Comparison of ENCODE assay signal across 10 cellular contexts in the genomic region with DNA sequence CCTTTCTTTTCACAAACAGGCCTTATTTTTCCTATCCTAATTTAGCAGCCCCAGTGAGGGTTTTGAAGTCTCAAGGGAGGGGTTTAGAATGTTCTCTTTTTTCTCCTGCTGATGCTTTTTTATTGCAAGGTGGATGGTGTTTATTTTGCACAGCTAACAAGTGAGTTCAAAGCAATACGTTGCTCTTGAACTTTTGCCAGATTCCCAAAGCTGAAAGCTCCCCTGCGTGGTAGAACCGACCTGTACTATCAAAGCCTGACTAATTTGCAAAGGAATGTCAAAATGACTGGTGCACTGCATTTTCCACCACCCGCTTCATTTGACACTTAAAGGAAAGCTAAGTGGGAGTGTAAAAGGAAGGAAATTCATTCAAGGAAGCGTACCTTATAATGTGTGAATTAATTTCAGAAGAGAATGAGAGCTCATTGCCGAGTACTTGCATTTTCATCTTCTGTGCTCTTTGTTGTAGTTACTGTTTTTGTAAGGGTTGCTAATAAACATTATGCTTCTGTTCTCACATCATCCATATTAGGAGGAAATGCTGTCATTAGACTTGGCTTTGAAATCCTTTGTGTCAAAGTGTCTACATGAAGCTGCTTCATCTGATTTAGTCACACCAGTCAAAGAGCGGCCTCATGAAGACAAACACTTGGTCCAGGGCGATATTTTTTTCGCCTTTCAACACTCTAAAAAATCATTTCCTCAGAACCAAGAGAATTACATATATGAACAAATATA.
DNase-seq lines count a peak whose midpoint lies in the region; ATAC-seq and TF ChIP-seq lines count a peak whose summit lies in the region.
"Had no signal": no experiment of that assay in that cellular context is flagged by ENCODE, and none has a peak within 500 bp of the region (broad histone marks: within the 10 kb centered on the region; RNA-seq: fewer than 3 reads in every experiment).

No MANE protein-coding gene starts in this region.

- CTCF ChIA-PET in activated naive CD4-positive, alpha-beta T cell treated with anti-CD3 and anti-CD28 coated beads, Interleukin-2, amount 10 ng/mL, durations not matched to agents 7 days and 5 days (lab: Charles Lee), result no interaction called here

- no peak overlapping the region for H3K18ac ChIP-seq in mesenchymal stem cell (ENCODE audit: low read depth in 1 of 2, low read length in 2 of 2)

- H3K4me1 ChIP-seq in mesenchymal stem cell (ENCODE audit: control insufficient read depth, insufficient read depth, low read depth, low read length), result no peaks in the 10 kb centered on the region
- H3K4me1 ChIP-seq in uterus, result no peaks in the 10 kb centered on the region

- H3K9me3 Mint-ChIP-seq in activated naive CD4-positive, alpha-beta T cell treated with anti-CD3 and anti-CD28 coated beads, Interleukin-2, amount 10 ng/mL, durations not matched to agents 7 days and 5 days, result no peaks in the 10 kb centered on the region

- WGBS in mesenchymal stem cell, result 39% methylated on average over 6 of the region's 9 CpGs

- ATAC-seq in HG02840 (IDR thresholded peaks at IDR 0.05; ENCODE audit: low FRiP score, unreplicated experiment) (peak; percentile 11), omental fat pad (ENCODE audit: low FRiP score) (no peak), GM21390 (IDR thresholded peaks at IDR 0.05; ENCODE audit: unreplicated experiment) (no peak)

- no peak overlapping the region for H4K91ac ChIP-seq in mesenchymal stem cell (ENCODE audit: low read length)

- H3K27ac ChIP-seq in mesenchymal stem cell (ENCODE audit: low read length, poor library complexity, severe bottlenecking) (peak overlapping the region; percentile 85), uterus (no peak overlapping the region)

- no peak overlapping the region for H2BK5ac ChIP-seq in mesenchymal stem cell (ENCODE audit: low read depth, low read length, poor library complexity, severe bottlenecking)

- peak; percentile 24 for DNase-seq in ELR (ENCODE audit: low read depth)
- peak; percentile 48 for DNase-seq in amniotic epithelial cell (ENCODE audit: low read depth)
- peak; percentile 56 for DNase-seq in mesenchymal stem cell
- no peak for DNase-seq in activated naive CD4-positive, alpha-beta T cell treated with anti-CD3 and anti-CD28 coated beads, Interleukin-2, amount 10 ng/mL, durations not matched to agents 7 days and 5 days
- no peak for DNase-seq in omental fat pad (ENCODE audit: low spot score)
- no peak for DNase-seq in uterus
- DNase-seq: activated effector memory CD4-positive, alpha-beta T cell treated with anti-CD3 and anti-CD28 coated beads, Interleukin-2, amount 50 U/mL, for 16 hours; NCI-H187 treated with DMSO at 0.1 percent for 48 hours had no signal

- H3K27ac Mint-ChIP-seq in activated naive CD4-positive, alpha-beta T cell treated with anti-CD3 and anti-CD28 coated beads, Interleukin-2, amount 10 ng/mL, durations not matched to agents 7 days and 5 days, result no peak overlapping the region

- no peaks in the 10 kb centered on the region for H3K4me1 Mint-ChIP-seq in activated naive CD4-positive, alpha-beta T cell treated with anti-CD3 and anti-CD28 coated beads, Interleukin-2, amount 10 ng/mL, durations not matched to agents 7 days and 5 days

- no peak overlapping the region for H3K4me3 ChIP-seq in mesenchymal stem cell (ENCODE audit: insufficient read depth in 1 of 2, low read depth in 1 of 2, low read length in 2 of 2)
- no peak overlapping the region for H3K4me3 ChIP-seq in uterus

- H2BK120ac ChIP-seq in mesenchymal stem cell (ENCODE audit: low read depth, low read length), result no peak overlapping the region

- H3K9me3 ChIP-seq in mesenchymal stem cell (ENCODE audit: control insufficient read depth, low read length) (no peaks in the 10 kb centered on the region), uterus (no peaks in the 10 kb centered on the region)

- H2AFZ ChIP-seq in mesenchymal stem cell (ENCODE audit: low read depth, low read length), result no peak overlapping the region

- no peak overlapping the region for H4K8ac ChIP-seq in mesenchymal stem cell (ENCODE audit: low read length)

- TF ChIP-seq POLR2A in uterus (IDR thresholded peaks at IDR 0.05), result no peak

- no peak overlapping the region for H2BK12ac ChIP-seq in mesenchymal stem cell (ENCODE audit: low read length in 2 of 2)

- H3K36me3 ChIP-seq in mesenchymal stem cell (ENCODE audit: control insufficient read depth in 1 of 2, insufficient read depth in 2 of 2, low read depth in 1 of 2, low read length in 2 of 2), result no peaks in the 10 kb centered on the region
- H3K36me3 ChIP-seq in uterus, result no peaks in the 10 kb centered on the region

- H3K27me3 ChIP-seq in mesenchymal stem cell (ENCODE audit: control insufficient read depth in 1 of 2, insufficient read depth in 1 of 2, low read length in 2 of 2) (no peaks in the 10 kb centered on the region), uterus (no peaks in the 10 kb centered on the region)

- H2BK15ac ChIP-seq in mesenchymal stem cell (ENCODE audit: low read depth, poor library complexity, severe bottlenecking), result no peak overlapping the region

- H3K14ac ChIP-seq in mesenchymal stem cell (ENCODE audit: low read length in 2 of 2), result no peak overlapping the region

- H3K4me2 ChIP-seq in mesenchymal stem cell (ENCODE audit: low read length, poor library complexity, severe bottlenecking), result peak overlapping the region; percentile 43

- no peak overlapping the region for H3K23ac ChIP-seq in mesenchymal stem cell (ENCODE audit: low read length in 2 of 2)

- intact Hi-C loops in uterus (cut with DNase I; ENCODE audit: low total_unique reads), result no loop called here

- H2AK5ac ChIP-seq in mesenchymal stem cell (ENCODE audit: low read length, severe bottlenecking), result no peak overlapping the region

- H3K9ac ChIP-seq in mesenchymal stem cell (ENCODE audit: low read length), result peak overlapping the region; percentile 15

- no peak overlapping the region for H3K4ac ChIP-seq in mesenchymal stem cell (ENCODE audit: low read depth in 1 of 2, low read length in 2 of 2)

- TF ChIP-seq CTCF in omental fat pad (IDR thresholded peaks at IDR 0.05) (no peak), uterus (IDR thresholded peaks at IDR 0.05) (no peak)

- no peaks in the 10 kb centered on the region for H3K36me3 Mint-ChIP-seq in activated naive CD4-positive, alpha-beta T cell treated with anti-CD3 and anti-CD28 coated beads, Interleukin-2, amount 10 ng/mL, durations not matched to agents 7 days and 5 days

- H3K27me3 Mint-ChIP-seq in activated naive CD4-positive, alpha-beta T cell treated with anti-CD3 and anti-CD28 coated beads, Interleukin-2, amount 10 ng/mL, durations not matched to agents 7 days and 5 days, result no peaks in the 10 kb centered on the region

- H3K79me1 ChIP-seq in mesenchymal stem cell (replicated peaks; ENCODE audit: low read length, poor library complexity, severe bottlenecking), result no peaks in the 10 kb centered on the region

- no peak overlapping the region for H3K4me3 Mint-ChIP-seq in activated naive CD4-positive, alpha-beta T cell treated with anti-CD3 and anti-CD28 coated beads, Interleukin-2, amount 10 ng/mL, durations not matched to agents 7 days and 5 days

Comparison
In these comparisons a context has a peak if more than half of its experiments do, and no peak if none do; other contexts are left out.
1. DNase-seq: peak in ELR (single experiment), amniotic epithelial cell (single experiment) and mesenchymal stem cell (single experiment); none in activated naive CD4-positive, alpha-beta T cell treated with anti-CD3 and anti-CD28 coated beads, Interleukin-2, amount 10 ng/mL, durations not matched to agents 7 days and 5 days (single experiment), omental fat pad (single experiment) and uterus (0 of 2).